33 cellular contexts compared by ENCODE assay signal in the genomic region with DNA sequence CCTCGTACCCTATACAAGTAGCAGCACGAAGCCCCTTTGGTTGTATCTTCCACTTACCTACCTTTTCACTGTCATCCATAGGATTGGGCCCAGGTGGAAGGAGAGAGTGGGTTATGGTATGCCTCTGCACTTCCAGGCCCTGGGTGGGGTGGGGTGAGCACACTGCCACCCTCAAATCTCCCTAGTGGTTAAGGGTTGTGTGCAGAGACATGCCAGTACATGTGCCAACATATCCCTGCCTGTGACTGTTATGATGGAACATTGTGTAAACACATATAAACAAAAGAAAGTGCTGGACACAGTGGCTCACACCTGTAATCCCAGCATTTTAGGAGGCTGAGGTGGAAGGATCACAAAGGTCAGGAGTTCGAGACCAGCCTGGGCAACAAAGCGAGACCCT. TPM values are rescaled to one million over a fixed set of nuclear protein-coding genes. Genes with fewer than 3 reads are reported as not detected.
DNase-seq lines count a peak whose midpoint lies in the region; ATAC-seq, FAIRE-seq and TF ChIP-seq lines count a peak whose summit lies in the region.
"Had no signal": no experiment of that assay in that cellular context is flagged by ENCODE, and none has a peak within 500 bp of the region (broad histone marks: within the 10 kb centered on the region; RNA-seq: fewer than 3 reads in every experiment).

No MANE protein-coding gene starts in this region.

- ATAC-seq in activated T-cell treated with anti-CD3 and anti-CD28 coated beads, Interleukin-2, amount 50 U/mL, for 72 hours (replicated peaks in 1 of 2) = no peak
- ATAC-seq: activated naive CD4-positive, alpha-beta T cell treated with anti-CD3 and anti-CD28 coated beads, Interleukin-2, amount 50 U/mL, for 72 hours; T-cell; upper lobe of right lung had no signal

- no peaks in the 10 kb centered on the region for H3K9me2 ChIP-seq in Loucy (replicated peaks; ENCODE audit: low read depth, low read length)

- H2BK15ac ChIP-seq in H1 (ENCODE audit: low read length) = no peak overlapping the region

- no peak overlapping the region for H4K91ac ChIP-seq in H1 (replicated peaks; ENCODE audit: insufficient read length, low read length)

- TF ChIP-seq POLR2A in breast epithelium (IDR thresholded peaks at IDR 0.05) (no peak), H1 (IDR thresholded peaks at IDR 0.05; ENCODE audit: control extremely low read depth in 1 of 2, low read depth in 2 of 2, low read length in 2 of 2) (no peak)

- peaks cover 25% of the 10 kb centered on the region for H3K4me1 Mint-ChIP-seq in MCF 10A (ENCODE audit: insufficient read depth, unreplicated experiment)
- H3K4me1 Mint-ChIP-seq in activated T-cell treated with anti-CD3 and anti-CD28 coated beads, Interleukin-2, amount 50 U/mL, for 72 hours (ENCODE audit: low read depth) = peaks cover 12% of the 10 kb centered on the region
- H3K4me1 Mint-ChIP-seq: central memory CD8-positive, alpha-beta T cell; immature natural killer cell had no signal

- TF ChIP-seq RAD21 in H1 (IDR thresholded peaks at IDR 0.05 in 1 of 2, conservative IDR thresholded peaks at IDR 0.05 in 1 of 2; ENCODE audit: low read depth in 2 of 2, low read length in 2 of 2) = no peak

- H4K20me1 ChIP-seq in Loucy (ENCODE audit: insufficient read depth, low read length, poor library complexity, severe bottlenecking) (peaks cover 4% of the 10 kb centered on the region), H1 (replicated peaks in 1 of 2; ENCODE audit: control insufficient read depth in 1 of 2, insufficient read depth in 2 of 2, low read length in 2 of 2) (peaks cover 4 to 14% of the 10 kb centered on the region in 2 experiments), osteoblast (ENCODE audit: insufficient read depth, low read length) (no peaks in the 10 kb centered on the region)

- H3K18ac ChIP-seq in H1 (ENCODE audit: extremely low read depth, low read length) = no peak overlapping the region

- DNase-seq in MCF 10A (ENCODE audit: unreplicated experiment) = peak; percentile 78
- DNase-seq in breast epithelium (ENCODE audit: low spot score in 2 of 2) = no peak
- no peak for DNase-seq in H1 (ENCODE audit: low read depth in 1 of 2, low spot score in 2 of 2)
- peak; percentile 46 for DNase-seq in osteoblast (ENCODE audit: insufficient read length, low spot score, missing footprints)
- no peak for DNase-seq in activated T-cell treated with anti-CD3 and anti-CD28 coated beads, Interleukin-2, amount 50 U/mL, for 72 hours
- DNase-seq in NCI-H1092 treated with DMSO at 0.1 percent for 48 hours (lab: John Stamatoyannopoulos, UW) = no peak
- no peak for DNase-seq in GM19240 (ENCODE audit: insufficient read length, low spot score)
- DNase-seq: activated CD4-positive, alpha-beta T cell treated with anti-CD3 and anti-CD28 coated beads, Interleukin-2, amount 50 U/mL, for 48 hours; aorta; hypothalamus; immature natural killer cell; KBM-7; MG63; NCI-H1105 treated with DMSO at 0.1 percent for 48 hours; NCI-H2029; NCI-H2227 treated with DMSO at 0.1 percent for 48 hours; NCI-H526; OCI-M1; ovary; stimulated activated naive CD4-positive, alpha-beta T cell; T-cell; upper lobe of right lung had no signal

- H3K79me2 ChIP-seq in Loucy (ENCODE audit: insufficient read depth, low read length) (peaks cover 43% of the 10 kb centered on the region), H1 (ENCODE audit: control insufficient read depth in 1 of 2, insufficient read depth in 2 of 2, low read length in 2 of 2) (peaks cover 0 to 33% of the 10 kb centered on the region in 2 experiments; a peak in 2 of 4 replicates), osteoblast (ENCODE audit: insufficient read depth, low read length) (peaks cover 30% of the 10 kb centered on the region)

- no peaks in the 10 kb centered on the region for H3K9me3 Mint-ChIP-seq in MCF 10A (ENCODE audit: unreplicated experiment)
- no peaks in the 10 kb centered on the region for H3K9me3 Mint-ChIP-seq in activated T-cell treated with anti-CD3 and anti-CD28 coated beads, Interleukin-2, amount 50 U/mL, for 72 hours
- H3K9me3 Mint-ChIP-seq: activated naive CD4-positive, alpha-beta T cell treated with anti-CD3 and anti-CD28 coated beads, Interleukin-2, amount 50 U/mL, for 72 hours; activated T-helper 2 cell treated with anti-CD3 and anti-CD28 coated beads, Interferon-gamma antibody, Interleukin-2, Interleukin-4, amounts not matched to agents 10 μg/mL and 5 μg/mL and 100 μg/mL, durations not matched to agents 14 hours and 24 hours and 36 hours; central memory CD8-positive, alpha-beta T cell; immature natural killer cell; nephron; T-cell had no signal

- H3F3A ChIP-seq in Loucy (ENCODE audit: low read depth) = no peaks in the 10 kb centered on the region

- H3K79me1 ChIP-seq in H1 (ENCODE audit: low read depth, low read length) = peaks cover 9% of the 10 kb centered on the region

- no peak overlapping the region for H3K56ac ChIP-seq in H1 (replicated peaks; ENCODE audit: insufficient read length, low read depth, low read length)

- CTCF ChIA-PET in MCF 10A (lab: Yijun Ruan, JAX) (interaction anchor here (0.7 to 1.6 kb wide), 3 partner anchors 14 to 24 kb away, joined by 3 to 5 read pairs (median 4); no protein-coding TSS in a partner anchor), H1 (lab: Charles Lee; ENCODE audit: partially characterized antibody) (interaction anchor here (1.4 to 2.3 kb wide), 2 partner anchors 38 to 68 kb away, joined by 3 to 9 read pairs; no protein-coding TSS in a partner anchor)

- H3K9ac ChIP-seq in Loucy (ENCODE audit: low read depth, low read length, poor library complexity, severe bottlenecking) (peak overlapping the region; percentile 58), H1 (replicated peaks in 1 of 4; ENCODE audit: extremely low read depth in 1 of 4, low read depth in 3 of 4, low read length in 3 of 4) (no peak overlapping the region)
- H3K9ac ChIP-seq: BLaER1 had no signal

- TF ChIP-seq CTCF in MCF 10A (IDR thresholded peaks at IDR 0.05; ENCODE audit: unreplicated experiment) (no peak), breast epithelium (IDR thresholded peaks at IDR 0.05) (no peak), Loucy (conservative IDR thresholded peaks at IDR 0.05; ENCODE audit: low read length) (no peak), H1 (IDR thresholded peaks at IDR 0.05; ENCODE audit: control extremely low read depth in 1 of 3, insufficient read depth in 1 of 3, low read depth in 1 of 3, low read length in 3 of 3) (no peak), osteoblast (IDR thresholded peaks at IDR 0.05; ENCODE audit: extremely low read depth, low read depth, low read length) (no peak)

- no peaks in the 10 kb centered on the region for H3K4me1 ChIP-seq in breast epithelium
- H3K4me1 ChIP-seq in Loucy (ENCODE audit: insufficient read depth, low read length, poor library complexity, severe bottlenecking) = peaks cover 21% of the 10 kb centered on the region
- no peaks in the 10 kb centered on the region for H3K4me1 ChIP-seq in H1 (replicated peaks in 1 of 4; ENCODE audit: control insufficient read depth in 3 of 4, insufficient read depth in 4 of 4, low read length in 3 of 4)
- H3K4me1 ChIP-seq in osteoblast (ENCODE audit: insufficient read depth, low read length) = no peaks in the 10 kb centered on the region
- H3K4me1 ChIP-seq: upper lobe of right lung had no signal

- H3K4me3 ChIP-seq in breast epithelium (no peak overlapping the region), Loucy (ENCODE audit: low read length, poor library complexity, severe bottlenecking) (no peak overlapping the region), H1 (ENCODE audit: extremely low read depth in 1 of 4, insufficient read depth in 2 of 4, low read depth in 3 of 4, low read length in 4 of 4) (no peak overlapping the region), osteoblast (ENCODE audit: insufficient read depth, low read length) (no peak overlapping the region)
- H3K4me3 ChIP-seq: BLaER1, MG63, ovary, suprapubic skin, upper lobe of right lung had no signal

- intact Hi-C loops in MCF 10A (cut with micrococcal nuclease) (no loop called here), breast epithelium (cut with DNase I; ENCODE audit: low total_unique reads) (no loop called here)

- H2BK12ac ChIP-seq in H1 (ENCODE audit: low read depth, low read length) = no peak overlapping the region

- TF ChIP-seq EP300 in H1 (IDR thresholded peaks at IDR 0.05; ENCODE audit: borderline replicate concordance in 1 of 2, low read depth in 2 of 2, low read length in 2 of 2) = no peak

- WGBS in H1 (ENCODE audit: extremely low coverage in 1 of 2, insufficient coverage in 1 of 2, insufficient read length in 1 of 2, insufficient replicate concordance in 2 of 2, low coverage in 1 of 2, low lambda C conversion rate in 2 of 2, missing lambda C conversion rate in 1 of 2), 2 experiments = 93% methylated on average over 4 of the region's 4 CpGs; no CpG with 5 or more reads in 1 of the 2 experiments

- no peak overlapping the region for H2BK120ac ChIP-seq in H1 (replicated peaks; ENCODE audit: low read depth, low read length)

- H3K4me2 ChIP-seq in Loucy (ENCODE audit: low read depth, low read length, poor library complexity, severe bottlenecking) = no peak overlapping the region
- no peak overlapping the region for H3K4me2 ChIP-seq in H1 (ENCODE audit: insufficient read depth in 1 of 2, low read depth in 2 of 2, low read length in 2 of 2)
- no peak overlapping the region for H3K4me2 ChIP-seq in osteoblast (ENCODE audit: insufficient read depth, low read length)
- H3K4me2 ChIP-seq: BLaER1 had no signal

- H3K27me3 Mint-ChIP-seq in MCF 10A (ENCODE audit: insufficient read depth, unreplicated experiment) = no peaks in the 10 kb centered on the region
- no peaks in the 10 kb centered on the region for H3K27me3 Mint-ChIP-seq in activated T-cell treated with anti-CD3 and anti-CD28 coated beads, Interleukin-2, amount 50 U/mL, for 72 hours (ENCODE audit: low read depth)
- H3K27me3 Mint-ChIP-seq: central memory CD8-positive, alpha-beta T cell; T-cell had no signal

- H2BK5ac ChIP-seq in H1 (ENCODE audit: low read depth, low read length) = peak overlapping the region; percentile 49; the same call in 1 of the 2 replicates

- H2AFZ ChIP-seq in Loucy (ENCODE audit: low read length) (no peak overlapping the region), H1 (ENCODE audit: low read length) (no peak overlapping the region), osteoblast (ENCODE audit: low read length) (no peak overlapping the region)

- H3K4me3 Mint-ChIP-seq in MCF 10A (ENCODE audit: unreplicated experiment) = peak overlapping the region; percentile 46
- H3K4me3 Mint-ChIP-seq in activated T-cell treated with anti-CD3 and anti-CD28 coated beads, Interleukin-2, amount 50 U/mL, for 72 hours = no peak overlapping the region
- H3K4me3 Mint-ChIP-seq: central memory CD8-positive, alpha-beta T cell; immature natural killer cell; nephron; T-cell had no signal

- H3K27me3 ChIP-seq in breast epithelium = no peaks in the 10 kb centered on the region
- H3K27me3 ChIP-seq in Loucy (ENCODE audit: insufficient read depth, low read length, poor library complexity, severe bottlenecking) = no peaks in the 10 kb centered on the region
- no peaks in the 10 kb centered on the region for H3K27me3 ChIP-seq in H1 (replicated peaks in 1 of 4; ENCODE audit: control insufficient read depth in 3 of 4, extremely low read depth in 1 of 4, insufficient read depth in 3 of 4, low read length in 3 of 4)
- H3K27me3 ChIP-seq in osteoblast (ENCODE audit: insufficient read depth, low read length) = no peaks in the 10 kb centered on the region
- H3K27me3 ChIP-seq: BLaER1, MG63, ovary, suprapubic skin, upper lobe of right lung had no signal

- H3K27ac ChIP-seq in breast epithelium (no peak overlapping the region), H1 (ENCODE audit: low read depth, low read length) (no peak overlapping the region), osteoblast (ENCODE audit: low read depth, low read length) (no peak overlapping the region)
- H3K27ac ChIP-seq: BLaER1, ovary, suprapubic skin, upper lobe of right lung had no signal

- H3K36me3 Mint-ChIP-seq in MCF 10A (ENCODE audit: insufficient read depth, unreplicated experiment) = peaks cover 37% of the 10 kb centered on the region
- peaks cover 7 to 28% of the 10 kb centered on the region in 2 donors for H3K36me3 Mint-ChIP-seq in activated T-cell treated with anti-CD3 and anti-CD28 coated beads, Interleukin-2, amount 50 U/mL, for 72 hours (ENCODE audit: insufficient read depth in 2 of 2)
- H3K36me3 Mint-ChIP-seq: immature natural killer cell, T-cell had no signal

- H4K5ac ChIP-seq in H1 (ENCODE audit: insufficient read length, low read depth, low read length) = no peak overlapping the region

- FAIRE-seq in H1 (lab: Jason Lieb, UNC) = no peak
- FAIRE-seq: endometrium, GM12892 had no signal

- H3K23ac ChIP-seq in H1 (ENCODE audit: insufficient read length) = no peak overlapping the region

- peak overlapping the region; percentile 98 for H3K27ac Mint-ChIP-seq in MCF 10A (ENCODE audit: low read depth, unreplicated experiment)
- no peak overlapping the region for H3K27ac Mint-ChIP-seq in activated T-cell treated with anti-CD3 and anti-CD28 coated beads, Interleukin-2, amount 50 U/mL, for 72 hours
- H3K27ac Mint-ChIP-seq: activated T-helper 2 cell treated with anti-CD3 and anti-CD28 coated beads, Interferon-gamma antibody, Interleukin-2, Interleukin-4, amounts not matched to agents 10 μg/mL and 5 μg/mL and 100 μg/mL, durations not matched to agents 14 hours and 24 hours and 36 hours; immature natural killer cell; nephron; T-cell had no signal

- BruUV-seq in MCF 10A (replicated peaks; lab: Mats Ljungman, UMichigan) = no TSS peak

- no peak overlapping the region for H3K14ac ChIP-seq in H1 (ENCODE audit: insufficient read length)

- no peaks in the 10 kb centered on the region for H3K36me3 ChIP-seq in breast epithelium
- H3K36me3 ChIP-seq in Loucy (ENCODE audit: insufficient read depth, low read length) = peaks cover 46% of the 10 kb centered on the region; the same call in 1 of the 2 replicates
- H3K36me3 ChIP-seq in H1 (ENCODE audit: control insufficient read depth in 2 of 4, insufficient read depth in 4 of 4, low read length in 3 of 4) = peaks cover 12 to 49% (median 26%) of the 10 kb centered on the region in 4 experiments
- H3K36me3 ChIP-seq in osteoblast (ENCODE audit: insufficient read depth, low read length) = peaks cover 3% of the 10 kb centered on the region
- H3K36me3 ChIP-seq: ovary, suprapubic skin, upper lobe of right lung had no signal

- H2AK5ac ChIP-seq in H1 (ENCODE audit: low read depth, low read length) = no peak overlapping the region

- POLR2A ChIA-PET in MCF 10A (lab: Yijun Ruan, JAX) = interaction anchor here (0.6 to 4.4 kb wide), 6 partner anchors 9 to 34 kb away, joined by 3 to 18 read pairs (median 6); a partner anchor contains a TSS
- POLR2A ChIA-PET in H1 (lab: Charles Lee; ENCODE audit: partially characterized antibody) = interaction anchor here (2.9 kb wide), 1 partner anchor 15 kb away, joined by 11 read pairs; no protein-coding TSS in a partner anchor

- H3K9me3 ChIP-seq in breast epithelium (no peaks in the 10 kb centered on the region), Loucy (ENCODE audit: insufficient read depth, low read depth, low read length) (no peaks in the 10 kb centered on the region), H1 (ENCODE audit: insufficient read depth in 2 of 2, low read depth in 1 of 2, low read length in 1 of 2) (no peaks in the 10 kb centered on the region), osteoblast (ENCODE audit: low read depth, low read length) (no peaks in the 10 kb centered on the region)
- H3K9me3 ChIP-seq: BLaER1, MG63, ovary, suprapubic skin, upper lobe of right lung had no signal

- no peak overlapping the region for H3K4ac ChIP-seq in H1 (replicated peaks; ENCODE audit: insufficient read length, low read depth, low read length)

- no peak overlapping the region for H2BK20ac ChIP-seq in H1 (ENCODE audit: low read length)

- H3K23me2 ChIP-seq in H1 (ENCODE audit: low read depth, low read length) = no peaks in the 10 kb centered on the region

- H4K8ac ChIP-seq in H1 (ENCODE audit: extremely low read depth, insufficient read depth, low read length) = no peak overlapping the region

RNA-seq across cellular contexts. Expression of a gene that starts 11.1 kb away (rescaled TPM):
- total RNA-seq in MCF 10A (2022) (5.4 and 6.7 TPM in 2 replicates), breast epithelium (1 to 10 TPM; 1.2 to 2.1 (median 1.6) TPM), osteoblast (1.8 TPM in 2 replicates)
- total RNA-seq in H1 (2021; fragmentation: NEBNext Ultra II Directional; extraction: Animal tissue kit (Norgen Biotek cat#: 25700)) = 18.8 and 19.4 TPM in 2 replicates
- 21.6 and 24.1 TPM in 2 replicates for polyA plus RNA-seq in H1 (2011; rRNA removed)
- 17.5 TPM for polyA plus RNA-seq in H1 (2011; cell fraction: cytosol; rRNA removed)
- polyA plus RNA-seq in H1 (2011; cell fraction: nucleus; rRNA removed) = 32.1 TPM
- 16.3 to 20.8 TPM (median 17.6 TPM) in 4 replicates for polyA plus RNA-seq in H1 (2012, experiment 1 of 2)
- 16.8 TPM for polyA plus RNA-seq in H1 (2012, experiment 2 of 2)
- 10.8 TPM for polyA plus RNA-seq in H1 (2013, experiment 1 of 2)
- polyA plus RNA-seq in H1 (2013, experiment 2 of 2) = 10.3 TPM
- polyA minus RNA-seq in H1 (2011; rRNA and poly(A)+ RNA removed) = 35.7 and 36.8 TPM in 2 replicates
- polyA minus RNA-seq in H1 (2011; cell fraction: cytosol; rRNA and poly(A)+ RNA removed) = 17.8 TPM
- 18.6 TPM for polyA minus RNA-seq in H1 (2011; cell fraction: nucleus; rRNA and poly(A)+ RNA removed)
- total RNA-seq in activated T-cell treated with anti-CD3 and anti-CD28 coated beads, Interleukin-2, amount 50 U/mL, for 72 hours = 10 to 100 TPM; 20.7 to 27.8 TPM

RNA-seq across cellular contexts. Expression of a gene that starts 17.6 kb away (rescaled TPM):
- total RNA-seq in MCF 10A (2022) (not detected in 2 replicates), breast epithelium (under 1 TPM in 2 of 3 donors, not detected in 1; 0.29 to 0.33 TPM), osteoblast (not detected in 2 replicates)
- 0.19 TPM in 1 of 2 replicates, not detected in the other for total RNA-seq in H1 (2021; fragmentation: NEBNext Ultra II Directional; extraction: Animal tissue kit (Norgen Biotek cat#: 25700))
- polyA plus RNA-seq in H1 (2011; rRNA removed) = 0.05 and 0.09 TPM in 2 replicates
- 0.05 TPM for polyA plus RNA-seq in H1 (2011; cell fraction: cytosol; rRNA removed)
- 0.17 TPM for polyA plus RNA-seq in H1 (2011; cell fraction: nucleus; rRNA removed)
- 1.7 to 2.5 TPM (median 2.3 TPM) in 4 replicates for polyA plus RNA-seq in H1 (2012, experiment 1 of 2)
- 0.79 TPM for polyA plus RNA-seq in H1 (2012, experiment 2 of 2)
- 0.06 TPM for polyA plus RNA-seq in H1 (2013, experiment 1 of 2)
- polyA plus RNA-seq in H1 (2013, experiment 2 of 2) = 0.04 TPM
- 0.10 TPM in 1 of 2 replicates, not detected in the other for polyA minus RNA-seq in H1 (2011; rRNA and poly(A)+ RNA removed)
- not detected for polyA minus RNA-seq in H1 (2011; cell fraction: cytosol; rRNA and poly(A)+ RNA removed)
- polyA minus RNA-seq in H1 (2011; cell fraction: nucleus; rRNA and poly(A)+ RNA removed) = not detected
- under 1 TPM; 0.34 to 0.44 TPM for total RNA-seq in activated T-cell treated with anti-CD3 and anti-CD28 coated beads, Interleukin-2, amount 50 U/mL, for 72 hours
- total RNA-seq: HT1080, renal cortical epithelial cell, suprapubic skin, upper lobe of right lung had no signal

RNA-seq across cellular contexts. Expression of a gene that starts 29.4 kb away (rescaled TPM):
- total RNA-seq in MCF 10A (2022) (12.1 TPM in 2 replicates), breast epithelium (10 to 100 TPM; 66.5 to 79.3 (median 75.4) TPM), osteoblast (69.2 and 85.4 TPM in 2 replicates)
- 48.5 and 54.0 TPM in 2 replicates for total RNA-seq in H1 (2021; fragmentation: NEBNext Ultra II Directional; extraction: Animal tissue kit (Norgen Biotek cat#: 25700))
- 54.4 and 79.2 TPM in 2 replicates for polyA plus RNA-seq in H1 (2011; rRNA removed)
- polyA plus RNA-seq in H1 (2011; cell fraction: cytosol; rRNA removed) = 78.3 TPM
- 103 TPM for polyA plus RNA-seq in H1 (2011; cell fraction: nucleus; rRNA removed)
- 31.8 to 62.6 TPM (median 53.9 TPM) in 4 replicates for polyA plus RNA-seq in H1 (2012, experiment 1 of 2)
- polyA plus RNA-seq in H1 (2012, experiment 2 of 2) = 44.0 TPM
- 23.8 TPM for polyA plus RNA-seq in H1 (2013, experiment 1 of 2)
- 23.7 TPM for polyA plus RNA-seq in H1 (2013, experiment 2 of 2)
- 77.4 and 115 TPM in 2 replicates for polyA minus RNA-seq in H1 (2011; rRNA and poly(A)+ RNA removed)
- 41.8 TPM for polyA minus RNA-seq in H1 (2011; cell fraction: cytosol; rRNA and poly(A)+ RNA removed)
- 57.9 TPM for polyA minus RNA-seq in H1 (2011; cell fraction: nucleus; rRNA and poly(A)+ RNA removed)
- total RNA-seq in activated T-cell treated with anti-CD3 and anti-CD28 coated beads, Interleukin-2, amount 50 U/mL, for 72 hours = 10 to 100 TPM; 34.7 to 37.8 TPM

RNA-seq across cellular contexts. Expression of a gene that starts 33.9 kb away (rescaled TPM):
- 26.5 and 37.7 TPM in 2 replicates for total RNA-seq in MCF 10A (2022)
- total RNA-seq in breast epithelium = 10 to 100 TPM; 36.0 to 52.0 (median 40.6) TPM
- 15.7 and 18.5 TPM in 2 replicates for total RNA-seq in H1 (2021; fragmentation: NEBNext Ultra II Directional; extraction: Animal tissue kit (Norgen Biotek cat#: 25700))
- polyA plus RNA-seq in H1 (2011; rRNA removed) = 30.5 and 34.7 TPM in 2 replicates
- polyA plus RNA-seq in H1 (2011; cell fraction: cytosol; rRNA removed) = 35.0 TPM
- polyA plus RNA-seq in H1 (2011; cell fraction: nucleus; rRNA removed) = 123 TPM
- polyA plus RNA-seq in H1 (2012, experiment 1 of 2) = 20.5 to 27.2 TPM (median 24.5 TPM) in 4 replicates
- polyA plus RNA-seq in H1 (2012, experiment 2 of 2) = 25.0 TPM
- polyA plus RNA-seq in H1 (2013, experiment 1 of 2) = 20.5 TPM
- polyA plus RNA-seq in H1 (2013, experiment 2 of 2) = 20.9 TPM
- polyA minus RNA-seq in H1 (2011; rRNA and poly(A)+ RNA removed) = 17.9 and 21.7 TPM in 2 replicates
- polyA minus RNA-seq in H1 (2011; cell fraction: cytosol; rRNA and poly(A)+ RNA removed) = 10.3 TPM
- 18.4 TPM for polyA minus RNA-seq in H1 (2011; cell fraction: nucleus; rRNA and poly(A)+ RNA removed)
- total RNA-seq in osteoblast = 27.1 and 27.9 TPM in 2 replicates
- 10 to 100 TPM; 40.8 to 46.2 TPM for total RNA-seq in activated T-cell treated with anti-CD3 and anti-CD28 coated beads, Interleukin-2, amount 50 U/mL, for 72 hours

RNA-seq across cellular contexts. Expression of a gene that starts 46.8 kb away (rescaled TPM):
- 65.7 and 74.8 TPM in 2 replicates for total RNA-seq in MCF 10A (2022)
- 10 to 100 TPM; 34.7 to 45.8 (median 38.3) TPM for total RNA-seq in breast epithelium
- 103 and 106 TPM in 2 replicates for total RNA-seq in H1 (2021; fragmentation: NEBNext Ultra II Directional; extraction: Animal tissue kit (Norgen Biotek cat#: 25700))
- polyA plus RNA-seq in H1 (2011; rRNA removed) = 53.7 and 72.5 TPM in 2 replicates
- polyA plus RNA-seq in H1 (2011; cell fraction: cytosol; rRNA removed) = 64.5 TPM
- polyA plus RNA-seq in H1 (2011; cell fraction: nucleus; rRNA removed) = 132 TPM
- polyA plus RNA-seq in H1 (2012, experiment 1 of 2) = 47.6 to 71.4 TPM (median 64.4 TPM) in 4 replicates
- 60.9 TPM for polyA plus RNA-seq in H1 (2012, experiment 2 of 2)
- 50.8 TPM for polyA plus RNA-seq in H1 (2013, experiment 1 of 2)
- 46.4 TPM for polyA plus RNA-seq in H1 (2013, experiment 2 of 2)
- polyA minus RNA-seq in H1 (2011; rRNA and poly(A)+ RNA removed) = 51.4 and 62.5 TPM in 2 replicates
- polyA minus RNA-seq in H1 (2011; cell fraction: cytosol; rRNA and poly(A)+ RNA removed) = 36.7 TPM
- polyA minus RNA-seq in H1 (2011; cell fraction: nucleus; rRNA and poly(A)+ RNA removed) = 68.0 TPM
- total RNA-seq in osteoblast = 34.5 and 38.4 TPM in 2 replicates
- 10 to 100 TPM; 96.1 to 97.6 TPM for total RNA-seq in activated T-cell treated with anti-CD3 and anti-CD28 coated beads, Interleukin-2, amount 50 U/mL, for 72 hours

Comparison
In these comparisons a context has a peak if more than half of its experiments do, and no peak if none do; other contexts are left out.
1. DNase-seq: peak in MCF 10A (single experiment) and osteoblast (single experiment); none in breast epithelium (0 of 2), H1 (0 of 2), activated T-cell treated with anti-CD3 and anti-CD28 coated beads, Interleukin-2, amount 50 U/mL, for 72 hours (0 of 2), NCI-H1092 treated with DMSO at 0.1 percent for 48 hours (single experiment) and GM19240 (single experiment).